ENCODE assay signal across 9 cellular contexts in the genomic region with DNA sequence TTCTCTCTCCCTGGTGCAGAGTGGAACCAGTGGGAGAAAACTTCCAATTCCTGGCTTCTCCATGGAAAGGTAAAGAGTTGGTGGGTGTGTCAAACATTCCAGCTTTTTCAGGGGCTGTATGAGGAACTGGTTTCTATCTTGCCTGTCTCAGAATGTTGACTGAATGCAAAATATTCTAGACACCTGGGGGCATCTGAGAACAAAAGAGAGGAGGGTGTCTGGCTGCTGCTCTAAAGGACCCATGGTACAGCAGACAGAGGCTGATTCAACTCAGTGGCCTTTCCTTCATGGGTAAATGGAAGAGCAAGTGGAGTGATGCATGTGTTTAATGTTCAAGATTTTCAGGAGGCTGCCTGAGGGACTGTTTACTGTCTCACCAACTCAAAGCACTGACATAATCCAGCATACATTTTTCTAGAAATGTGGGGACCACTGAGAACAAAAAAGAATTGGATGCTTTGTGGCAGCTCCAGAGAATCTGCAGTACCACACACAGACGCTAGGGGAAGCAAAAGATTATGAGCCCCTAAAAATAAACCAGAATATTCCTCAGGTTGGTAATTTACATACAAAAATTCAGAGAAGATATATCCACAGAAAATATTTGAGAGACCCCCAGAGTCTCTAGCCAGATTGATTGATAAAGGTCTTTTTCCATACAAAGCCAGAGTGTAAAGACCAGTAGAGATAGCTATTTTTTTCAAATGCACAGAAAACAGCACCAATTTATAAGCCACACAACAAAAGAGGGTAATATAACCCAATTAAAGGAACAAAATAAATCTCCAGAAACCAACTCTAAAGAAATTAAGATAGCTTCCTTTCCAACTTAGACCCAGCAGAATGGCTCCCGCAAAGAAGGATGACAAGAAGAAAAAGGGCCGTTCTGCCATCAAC. TPM values are rescaled to one million over a fixed set of nuclear protein-coding genes. Genes with fewer than 3 reads are reported as not detected.
DNase-seq lines count a peak whose midpoint lies in the region; ATAC-seq, FAIRE-seq and TF ChIP-seq lines count a peak whose summit lies in the region.
"Had no signal": no experiment of that assay in that cellular context is flagged by ENCODE, and none has a peak within 500 bp of the region (broad histone marks: within the 10 kb centered on the region; RNA-seq: fewer than 3 reads in every experiment).

No MANE protein-coding gene starts in this region.

- H3K79me2 ChIP-seq in HepG2 (ENCODE audit: insufficient read depth, low read length) = no peaks in the 10 kb centered on the region

- H3K27ac ChIP-seq in adrenal gland = no peak overlapping the region
- no peak overlapping the region for H3K27ac ChIP-seq in HepG2 (ENCODE audit: extremely low read length, insufficient read depth, low read length)

- no peaks in the 10 kb centered on the region for H3K27me3 ChIP-seq in H7 (ENCODE audit: control insufficient read depth, insufficient read depth, low read length)
- peaks cover 3% of the 10 kb centered on the region for H3K27me3 ChIP-seq in adrenal gland
- no peaks in the 10 kb centered on the region for H3K27me3 ChIP-seq in HepG2 (ENCODE audit: control insufficient read depth in 1 of 2, insufficient read depth in 2 of 2, low read length in 2 of 2)

- in situ Hi-C loops in HepG2 (cut with HindIII; ENCODE audit: extremely low pct_ligation_motif_present, low pct_unique_long_range_greater_than_20kb) = no loop called here

- 60 to 66% (median 66%) methylated on average over 3 of the region's 3 CpGs for WGBS in adrenal gland, 4 donors
- 67% methylated on average over 3 of the region's 3 CpGs for WGBS in HepG2 (ENCODE audit: low lambda C conversion rate)

- no peaks in the 10 kb centered on the region for H4K20me1 ChIP-seq in HepG2 (ENCODE audit: insufficient read depth, low read length)

- H3K4me1 ChIP-seq in adrenal gland (replicated peaks in 1 of 2) (no peaks in the 10 kb centered on the region), HepG2 (ENCODE audit: insufficient read depth, low read length) (no peaks in the 10 kb centered on the region)

- POLR2A ChIA-PET in HepG2 (lab: Yijun Ruan, JAX) = no interaction called here

- no peak overlapping the region for H3K9ac ChIP-seq in HepG2 (ENCODE audit: insufficient read depth, low read depth, low read length)

- H3K36me3 Mint-ChIP-seq in T-helper 2 cell treated with Interferon-gamma antibody and Interleukin-4, amounts not matched to agents 5 μg/mL and 100 μg/mL, for 36 hours (ENCODE audit: low read depth) = no peaks in the 10 kb centered on the region

- DNase-seq in AG20443 (ENCODE audit: low spot score) (peak; percentile 19), H7 (peak; percentile 5), adrenal gland (peak in 1 of 7 donors; percentile 4), HepG2 (ENCODE audit: low spot score) (no peak), NCI-H2227 (lab: John Stamatoyannopoulos, UW; ENCODE audit: unreplicated experiment) (no peak)
- DNase-seq in activated effector memory CD4-positive, alpha-beta T cell treated with anti-CD3 and anti-CD28 coated beads, Interleukin-2, amount 50 U/mL, for 16 hours = no peak
- DNase-seq in T-helper 2 cell treated with Interferon-gamma antibody and Interleukin-4, amounts not matched to agents 5 μg/mL and 100 μg/mL, for 36 hours (ENCODE audit: low spot score) = no peak
- DNase-seq: activated B cell treated with CpG ODN at 0.5 μM for 24 hours had no signal

- ATAC-seq in HepG2 (no peak), HG02642 (IDR thresholded peaks at IDR 0.05; ENCODE audit: poor library complexity, unreplicated experiment) (no peak)

- TF ChIP-seq CTCF in adrenal gland (IDR thresholded peaks at IDR 0.05) (peak in 5 of 6 experiments; percentile 31 to 59 (median 49)), HepG2 (CRISPR knock-in tag; IDR thresholded peaks at IDR 0.05) (0 out of 2 replicates have a peak, but pooled peaks have one; percentile 28)

- no peak overlapping the region for H3K27ac Mint-ChIP-seq in T-helper 2 cell treated with Interferon-gamma antibody and Interleukin-4, amounts not matched to agents 5 μg/mL and 100 μg/mL, for 36 hours
- H3K27ac Mint-ChIP-seq: activated B cell treated with CpG ODN at 0.5 μM for 24 hours had no signal

- CTCF ChIA-PET in HepG2 (lab: Yijun Ruan, JAX; ENCODE audit: low intra/inter-chr PET ratio, low total read pairs) = interaction anchor here (1.1 kb wide), 1 partner anchor 111 kb away, joined by 7 read pairs; no protein-coding TSS in a partner anchor

- no peak for TF ChIP-seq RAD21 in HepG2 (CRISPR knock-in tag; IDR thresholded peaks at IDR 0.05)

- no peak overlapping the region for H3K4me2 ChIP-seq in HepG2 (ENCODE audit: low read depth, low read length)

- no peaks in the 10 kb centered on the region for H3K27me3 Mint-ChIP-seq in T-helper 2 cell treated with Interferon-gamma antibody and Interleukin-4, amounts not matched to agents 5 μg/mL and 100 μg/mL, for 36 hours (ENCODE audit: low read depth)
- H3K27me3 Mint-ChIP-seq: activated B cell treated with CpG ODN at 0.5 μM for 24 hours had no signal

- H3K9me3 Mint-ChIP-seq in T-helper 2 cell treated with Interferon-gamma antibody and Interleukin-4, amounts not matched to agents 5 μg/mL and 100 μg/mL, for 36 hours = peaks cover 11% of the 10 kb centered on the region

- no TSS peak for BruUV-seq in HepG2 (replicated peaks; lab: Mats Ljungman, UMichigan)

- no peak overlapping the region for H2AFZ ChIP-seq in HepG2 (ENCODE audit: low read length)

- intact Hi-C loops in adrenal gland (cut with DNase I) = no loop called here
- intact Hi-C loops in HepG2 (cut with micrococcal nuclease; ENCODE audit: unreplicated experiment) = no loop called here

- no peak overlapping the region for H3K4me3 Mint-ChIP-seq in T-helper 2 cell treated with Interferon-gamma antibody and Interleukin-4, amounts not matched to agents 5 μg/mL and 100 μg/mL, for 36 hours
- H3K4me3 Mint-ChIP-seq: activated B cell treated with CpG ODN at 0.5 μM for 24 hours had no signal

- TF ChIP-seq POLR2A in adrenal gland (IDR thresholded peaks at IDR 0.05) = no peak
- TF ChIP-seq POLR2A in HepG2 (IDR thresholded peaks at IDR 0.05; ENCODE audit: insufficient read depth in 1 of 2, low read depth in 2 of 2, low read length in 2 of 2) = no peak

- H3K9me3 ChIP-seq in adrenal gland (replicated peaks in 1 of 3) (peaks cover 0 to 4% (median 0%) of the 10 kb centered on the region in 3 donors), HepG2 (ENCODE audit: low read length) (no peaks in the 10 kb centered on the region)

- TF ChIP-seq EP300 in HepG2 (IDR thresholded peaks at IDR 0.05; ENCODE audit: low read depth in 2 of 2, low read length in 2 of 2) (no peak), HepG2 (CRISPR knock-in tag; IDR thresholded peaks at IDR 0.05; ENCODE audit: borderline replicate concordance) (no peak)

- peak; percentile 15 for FAIRE-seq in HepG2 (lab: Jason Lieb, UNC)

- H3K36me3 ChIP-seq in H7 (replicated peaks; ENCODE audit: control insufficient read depth, insufficient read depth, low read length) (no peaks in the 10 kb centered on the region), adrenal gland (replicated peaks in 1 of 2) (no peaks in the 10 kb centered on the region), HepG2 (replicated peaks in 1 of 2; ENCODE audit: control insufficient read depth in 1 of 2, insufficient read depth in 2 of 2, low read length in 2 of 2) (no peaks in the 10 kb centered on the region)

- no peak overlapping the region for H3K4me3 ChIP-seq in H7 (ENCODE audit: insufficient read depth, low read depth, low read length)
- no peak overlapping the region for H3K4me3 ChIP-seq in adrenal gland
- H3K4me3 ChIP-seq in HepG2 (replicated peaks in 1 of 3; ENCODE audit: insufficient read depth in 1 of 3, low read depth in 2 of 3, low read length in 3 of 3) = no peak overlapping the region

- no peaks in the 10 kb centered on the region for H3K4me1 Mint-ChIP-seq in T-helper 2 cell treated with Interferon-gamma antibody and Interleukin-4, amounts not matched to agents 5 μg/mL and 100 μg/mL, for 36 hours (ENCODE audit: low read depth)
- H3K4me1 Mint-ChIP-seq: activated B cell treated with CpG ODN at 0.5 μM for 24 hours had no signal

TF ChIP-seq in HepG2, 621 proteins besides CTCF, POLR2A, EP300 and RAD21 (continues in another document):
- TF ChIP-seq STAG1 (CRISPR knock-in tag; IDR thresholded peaks at IDR 0.05) = peak; percentile 39; the same call in 1 of the 2 replicates
- TF ChIP-seq DR1 (CRISPR knock-in tag; IDR thresholded peaks at IDR 0.05) = no peak
- no peak for TF ChIP-seq MYNN (CRISPR knock-in tag; IDR thresholded peaks at IDR 0.05; ENCODE audit: low read depth)

RNA-seq across cellular contexts. Expression of a gene that starts 48.0 kb away (rescaled TPM):
- total RNA-seq in H7 (2014; rRNA removed; shearing (Covaris generic)) = 9.5 and 16.1 TPM in 2 replicates
- total RNA-seq in adrenal gland = 10 to 100 TPM in 6 of 8 donors, 1 to 10 TPM in 2; 7.5 to 19.6 (median 11.1) TPM
- 1 to 10 TPM; 2.8 to 4.9 (median 3.6) TPM for polyA plus RNA-seq in adrenal gland
- 0.02 TPM in 1 of 2 replicates, not detected in the other for total RNA-seq in HepG2 (2016; rRNA removed; fragmentation: Illumina TruSeq; extraction: Trizol)
- not detected in 2 replicates for total RNA-seq in HepG2 (2016; cell fraction: cytosol; rRNA removed; fragmentation: Illumina TruSeq; extraction: Trizol; ENCODE audit: low read depth)
- not detected in 2 replicates for total RNA-seq in HepG2 (2016; cell fraction: insoluble cytoplasmic fraction; rRNA removed; fragmentation: Illumina TruSeq; extraction: Trizol)
- not detected in 2 replicates for total RNA-seq in HepG2 (2016; cell fraction: membrane; rRNA removed; fragmentation: Illumina TruSeq; extraction: Trizol)
- total RNA-seq in HepG2 (2016; cell fraction: nucleus; rRNA removed; fragmentation: Illumina TruSeq; extraction: Trizol) = not detected in 2 replicates
- polyA plus RNA-seq in HepG2 (2011; rRNA removed) = 0.09 and 0.10 TPM in 2 replicates
- 0.03 and 0.15 TPM in 2 replicates for polyA plus RNA-seq in HepG2 (2011; cell fraction: cytosol; rRNA removed)
- polyA plus RNA-seq in HepG2 (2011; cell fraction: nucleus; rRNA removed) = 0.23 and 0.26 TPM in 2 replicates
- 0.03 and 0.05 TPM in 2 replicates for polyA plus RNA-seq in HepG2 (2012)
- polyA plus RNA-seq in HepG2 (2016; cell fraction: cytosol; fragmentation: Illumina TruSeq; extraction: Trizol; ENCODE audit: low read depth) = not detected in 2 replicates
- polyA plus RNA-seq in HepG2 (2016; cell fraction: insoluble cytoplasmic fraction; fragmentation: Illumina TruSeq; extraction: Trizol; ENCODE audit: low read depth) = not detected in 2 replicates
- polyA plus RNA-seq in HepG2 (2016; cell fraction: membrane; fragmentation: Illumina TruSeq; extraction: Trizol; ENCODE audit: low read depth) = not detected in 2 replicates
- polyA plus RNA-seq in HepG2 (2016; cell fraction: nucleus; fragmentation: Illumina TruSeq; extraction: Trizol; ENCODE audit: insufficient read depth, low read depth) = not detected in 2 replicates
- polyA minus RNA-seq in HepG2 (2011; rRNA and poly(A)+ RNA removed; ENCODE audit: low replicate concordance) = 0.22 and 4.6 TPM in 2 replicates
- not detected in 2 replicates for polyA minus RNA-seq in HepG2 (2011; cell fraction: cytosol; rRNA and poly(A)+ RNA removed)
- polyA minus RNA-seq in HepG2 (2011; cell fraction: nucleus; rRNA and poly(A)+ RNA removed) = 0.12 and 0.13 TPM in 2 replicates

Comparison
In these comparisons a context has a peak if more than half of its experiments do, and no peak if none do; other contexts are left out.
1. DNase-seq: peak in AG20443 (single experiment) and H7 (single experiment); none in HepG2 (single experiment), activated effector memory CD4-positive, alpha-beta T cell treated with anti-CD3 and anti-CD28 coated beads, Interleukin-2, amount 50 U/mL, for 16 hours (single experiment), T-helper 2 cell treated with Interferon-gamma antibody and Interleukin-4, amounts not matched to agents 5 μg/mL and 100 μg/mL, for 36 hours (single experiment) and NCI-H2227 (single experiment).